16 cellular contexts compared by ENCODE assay signal in genomic region chr3:151971814-151972579, GRCh38.
DNase-seq lines count a peak whose midpoint lies in the region; TF ChIP-seq lines count a peak whose summit lies in the region.
"Had no signal": no experiment of that assay in that cellular context is flagged by ENCODE, and none has a peak within 500 bp of the region (broad histone marks: within the 10 kb centered on the region; RNA-seq: fewer than 3 reads in every experiment).

No MANE protein-coding gene starts in this region.

- H3K4me3 ChIP-seq in dorsolateral prefrontal cortex = no peak overlapping the region
- H3K4me3 ChIP-seq: heart left ventricle, left ventricle myocardium inferior, thoracic aorta had no signal

- H3K27ac ChIP-seq in dorsolateral prefrontal cortex = no peak overlapping the region
- H3K27ac ChIP-seq: epithelial cell of prostate, heart left ventricle, left ventricle myocardium inferior, thoracic aorta had no signal

- no peaks in the 10 kb centered on the region for H3K27me3 ChIP-seq in dorsolateral prefrontal cortex
- H3K27me3 ChIP-seq: heart left ventricle had no signal

- intact Hi-C loops in dorsolateral prefrontal cortex (cut with DNase I) = no loop called here
- intact Hi-C loops in posterior vena cava (cut with DNase I) = no loop called here

- DNase-seq in COLO668 (lab: John Stamatoyannopoulos, UW; ENCODE audit: unreplicated experiment) (peak; percentile 4), M059J (ENCODE audit: low read depth) (peak; percentile 30), NCI-H748 treated with DMSO at 0.1 percent for 48 hours (lab: John Stamatoyannopoulos, UW) (peak; percentile 67), islet precursor cell (peak; percentile 68), DMS79 treated with DMSO at 0.1 percent for 48 hours (lab: John Stamatoyannopoulos, UW) (no peak), EL (no peak), dorsolateral prefrontal cortex (no peak), posterior vena cava (ENCODE audit: low spot score) (no peak)
- DNase-seq: activated B cell treated with CpG ODN at 0.5 μM for 24 hours; central memory CD4-positive, alpha-beta T cell; DMS79; heart left ventricle; left ventricle myocardium inferior; naive thymus-derived CD8-positive, alpha-beta T cell had no signal

- TF ChIP-seq CTCF in dorsolateral prefrontal cortex (IDR thresholded peaks at IDR 0.05 in 54 of 56, conservative IDR thresholded peaks at IDR 0.05 in 2 of 56; ENCODE audit: low read depth in 1 of 56, partially characterized antibody in 56 of 56) = no peak

Comparison
In these comparisons a context has a peak if more than half of its experiments do, and no peak if none do; other contexts are left out.
1. DNase-seq: peak in COLO668 (single experiment), M059J (single experiment), NCI-H748 treated with DMSO at 0.1 percent for 48 hours (single experiment) and islet precursor cell (single experiment); none in DMS79 treated with DMSO at 0.1 percent for 48 hours (single experiment), EL (single experiment), dorsolateral prefrontal cortex (0 of 10) and posterior vena cava (single experiment).